21 cellular contexts compared by ENCODE assay signal in genomic region chr4:170804930-170805329, GRCh38.
DNase-seq lines count a peak whose midpoint lies in the region; FAIRE-seq and TF ChIP-seq lines count a peak whose summit lies in the region.
"Had no signal": no experiment of that assay in that cellular context is flagged by ENCODE, and none has a peak within 500 bp of the region (broad histone marks: within the 10 kb centered on the region; RNA-seq: fewer than 3 reads in every experiment).

No MANE protein-coding gene starts in this region.

- peak; percentile 8 for DNase-seq in D341Med (ENCODE audit: low spot score)
- DNase-seq in H1 (ENCODE audit: low read depth in 1 of 2, low spot score in 2 of 2), result no peak
- DNase-seq in mesenchymal stem cell, result no peak
- no peak for DNase-seq in NCI-H2029 (lab: John Stamatoyannopoulos, UW)
- no peak for DNase-seq in SK-N-SH
- DNase-seq in NCI-H187 treated with DMSO at 0.1 percent for 48 hours (lab: John Stamatoyannopoulos, UW), result no peak
- DNase-seq: CD4-positive, CD25-positive, alpha-beta regulatory T cell; CD8-positive, alpha-beta T cell; DMS 273 treated with DMSO at 0.1 percent for 48 hours; DMS79; EL; GDM1; GM23248 had no signal

- H3K23me2 ChIP-seq in H1 (ENCODE audit: low read depth, low read length), result no peaks in the 10 kb centered on the region

- FAIRE-seq in H1 (lab: Jason Lieb, UNC), result no peak
- FAIRE-seq: A204.1, D721Med, GM12878, GM19239 had no signal

- H2BK12ac ChIP-seq in H1 (ENCODE audit: low read depth, low read length), result no peak overlapping the region
- H2BK12ac ChIP-seq in mesenchymal stem cell (ENCODE audit: low read length in 2 of 2), result no peak overlapping the region

- H3K9ac ChIP-seq in H1 (replicated peaks in 1 of 4; ENCODE audit: extremely low read depth in 1 of 4, low read depth in 3 of 4, low read length in 3 of 4) (no peak overlapping the region), mesenchymal stem cell (ENCODE audit: low read length) (no peak overlapping the region), SK-N-SH (no peak overlapping the region)
- H3K9ac ChIP-seq: BLaER1, GM23248 had no signal

- H2BK120ac ChIP-seq in H1 (replicated peaks; ENCODE audit: low read depth, low read length) (no peak overlapping the region), mesenchymal stem cell (ENCODE audit: low read depth, low read length) (no peak overlapping the region)

- H4K8ac ChIP-seq in H1 (ENCODE audit: extremely low read depth, insufficient read depth, low read length) (no peak overlapping the region), mesenchymal stem cell (ENCODE audit: low read length) (peak overlapping the region; percentile 13)

- H2BK5ac ChIP-seq in H1 (ENCODE audit: low read depth, low read length) (no peak overlapping the region), mesenchymal stem cell (ENCODE audit: low read depth, low read length, poor library complexity, severe bottlenecking) (no peak overlapping the region)

- POLR2A ChIA-PET in H1 (lab: Charles Lee; ENCODE audit: partially characterized antibody) (no interaction called here), SK-N-SH (lab: Yijun Ruan, JAX) (no interaction called here)

- no peaks in the 10 kb centered on the region for H3K9me3 ChIP-seq in H1 (ENCODE audit: insufficient read depth in 2 of 2, low read depth in 1 of 2, low read length in 1 of 2)
- H3K9me3 ChIP-seq in mesenchymal stem cell (ENCODE audit: control insufficient read depth, low read length), result no peaks in the 10 kb centered on the region
- no peaks in the 10 kb centered on the region; the same call in 1 of the 2 replicates for H3K9me3 ChIP-seq in SK-N-SH
- H3K9me3 ChIP-seq: BLaER1, Caco-2 had no signal

- no peak for TF ChIP-seq RAD21 in H1 (IDR thresholded peaks at IDR 0.05 in 1 of 2, conservative IDR thresholded peaks at IDR 0.05 in 1 of 2; ENCODE audit: low read depth in 2 of 2, low read length in 2 of 2)
- no peak for TF ChIP-seq RAD21 in SK-N-SH (IDR thresholded peaks at IDR 0.05; ENCODE audit: low read length)

- CTCF ChIA-PET in H1 (lab: Charles Lee; ENCODE audit: partially characterized antibody) (no interaction called here), SK-N-SH (lab: Yijun Ruan, JAX) (no interaction called here)

- H3K23ac ChIP-seq in H1 (ENCODE audit: insufficient read length), result no peak overlapping the region
- H3K23ac ChIP-seq in mesenchymal stem cell (ENCODE audit: low read length in 2 of 2), result no peak overlapping the region

- H3K79me1 ChIP-seq in H1 (ENCODE audit: low read depth, low read length), result no peaks in the 10 kb centered on the region
- H3K79me1 ChIP-seq in mesenchymal stem cell (replicated peaks; ENCODE audit: low read length, poor library complexity, severe bottlenecking), result no peaks in the 10 kb centered on the region

- H3K14ac ChIP-seq in H1 (ENCODE audit: insufficient read length) (no peak overlapping the region), mesenchymal stem cell (ENCODE audit: low read length in 2 of 2) (no peak overlapping the region)

- peak overlapping the region; percentile 76; the same call in 1 of the 2 replicates for H2AFZ ChIP-seq in H1 (ENCODE audit: low read length)
- no peak overlapping the region for H2AFZ ChIP-seq in mesenchymal stem cell (ENCODE audit: low read depth, low read length)
- H2AFZ ChIP-seq in SK-N-SH (ENCODE audit: low read depth), result no peak overlapping the region
- H2AFZ ChIP-seq: GM23248 had no signal

- H3K4me2 ChIP-seq in H1 (ENCODE audit: insufficient read depth in 1 of 2, low read depth in 2 of 2, low read length in 2 of 2) (no peak overlapping the region), mesenchymal stem cell (ENCODE audit: low read length, poor library complexity, severe bottlenecking) (peak overlapping the region; percentile 6), SK-N-SH (no peak overlapping the region)
- H3K4me2 ChIP-seq: BLaER1 had no signal

- TF ChIP-seq POLR2A in H1 (IDR thresholded peaks at IDR 0.05; ENCODE audit: control extremely low read depth in 1 of 2, low read depth in 2 of 2, low read length in 2 of 2), result no peak

- no peak overlapping the region for H2BK20ac ChIP-seq in H1 (ENCODE audit: low read length)

- H4K91ac ChIP-seq in H1 (replicated peaks; ENCODE audit: insufficient read length, low read length) (no peak overlapping the region), mesenchymal stem cell (ENCODE audit: low read length) (peak overlapping the region; percentile 7)

- no peaks in the 10 kb centered on the region for H3F3A ChIP-seq in SK-N-SH (replicated peaks; ENCODE audit: insufficient read depth)

- H4K20me1 ChIP-seq in H1 (replicated peaks in 1 of 2; ENCODE audit: control insufficient read depth in 1 of 2, insufficient read depth in 2 of 2, low read length in 2 of 2) (no peaks in the 10 kb centered on the region), SK-N-SH (ENCODE audit: insufficient read depth) (no peaks in the 10 kb centered on the region)
- H4K20me1 ChIP-seq: BLaER1 had no signal

- H3K56ac ChIP-seq in H1 (replicated peaks; ENCODE audit: insufficient read length, low read depth, low read length), result no peak overlapping the region

- H3K18ac ChIP-seq in H1 (ENCODE audit: extremely low read depth, low read length) (no peak overlapping the region), mesenchymal stem cell (ENCODE audit: low read depth in 1 of 2, low read length in 2 of 2) (no peak overlapping the region)

- TF ChIP-seq CTCF in H1 (IDR thresholded peaks at IDR 0.05; ENCODE audit: control extremely low read depth in 1 of 3, insufficient read depth in 1 of 3, low read depth in 1 of 3, low read length in 3 of 3) (no peak), SK-N-SH (IDR thresholded peaks at IDR 0.05) (no peak)

- H2AK5ac ChIP-seq in H1 (ENCODE audit: low read depth, low read length) (no peak overlapping the region), mesenchymal stem cell (ENCODE audit: low read length, severe bottlenecking) (no peak overlapping the region)

- WGBS in H1 (ENCODE audit: extremely low coverage in 1 of 2, insufficient coverage in 1 of 2, insufficient read length in 1 of 2, insufficient replicate concordance in 2 of 2, low coverage in 1 of 2, low lambda C conversion rate in 2 of 2, missing lambda C conversion rate in 1 of 2), 2 experiments, result 97% methylated on average over 11 of the region's 11 CpGs; no CpG with 5 or more reads in 1 of the 2 experiments
- 94% methylated on average over 11 of the region's 11 CpGs for WGBS in mesenchymal stem cell
- WGBS in SK-N-SH (ENCODE audit: low lambda C conversion rate), result 66% methylated on average over 10 of the region's 11 CpGs

- TF ChIP-seq EP300 in H1 (IDR thresholded peaks at IDR 0.05; ENCODE audit: borderline replicate concordance in 1 of 2, low read depth in 2 of 2, low read length in 2 of 2) (no peak), SK-N-SH (IDR thresholded peaks at IDR 0.05; ENCODE audit: borderline replicate concordance in 1 of 2, low read depth in 1 of 2, low read length in 1 of 2) (no peak)

- H2BK15ac ChIP-seq in H1 (ENCODE audit: low read length) (no peak overlapping the region), mesenchymal stem cell (ENCODE audit: low read depth, poor library complexity, severe bottlenecking) (no peak overlapping the region)

- H3K27ac ChIP-seq in H1 (ENCODE audit: low read depth, low read length) (no peak overlapping the region), mesenchymal stem cell (ENCODE audit: low read length, poor library complexity, severe bottlenecking) (no peak overlapping the region), SK-N-SH (ENCODE audit: low read depth in 2 of 2, low read length in 1 of 2) (no peak overlapping the region)
- H3K27ac ChIP-seq: 22Rv1, BLaER1, C4-2B, GM23248 had no signal

- H3K4me1 ChIP-seq in H1 (replicated peaks in 1 of 4; ENCODE audit: control insufficient read depth in 3 of 4, insufficient read depth in 4 of 4, low read length in 3 of 4) (no peaks in the 10 kb centered on the region), mesenchymal stem cell (ENCODE audit: control insufficient read depth, insufficient read depth, low read depth, low read length) (no peaks in the 10 kb centered on the region), SK-N-SH (ENCODE audit: control insufficient read depth in 1 of 2, insufficient read depth in 2 of 2, low read depth in 1 of 2, low read length in 1 of 2) (no peaks in the 10 kb centered on the region)
- H3K4me1 ChIP-seq: BLaER1, Caco-2 had no signal

- H3K27me3 ChIP-seq in H1 (replicated peaks in 1 of 4; ENCODE audit: control insufficient read depth in 3 of 4, extremely low read depth in 1 of 4, insufficient read depth in 3 of 4, low read length in 3 of 4), result no peaks in the 10 kb centered on the region
- H3K27me3 ChIP-seq in mesenchymal stem cell (ENCODE audit: control insufficient read depth in 1 of 2, insufficient read depth in 1 of 2, low read length in 2 of 2), result no peaks in the 10 kb centered on the region
- no peaks in the 10 kb centered on the region for H3K27me3 ChIP-seq in SK-N-SH (ENCODE audit: insufficient read depth)
- H3K27me3 ChIP-seq: BLaER1 had no signal

- no peak overlapping the region for H3K4me3 ChIP-seq in H1 (ENCODE audit: extremely low read depth in 1 of 4, insufficient read depth in 2 of 4, low read depth in 3 of 4, low read length in 4 of 4)
- peak overlapping the region in 1 of 2 experiments; percentile 39 for H3K4me3 ChIP-seq in mesenchymal stem cell (ENCODE audit: insufficient read depth in 1 of 2, low read depth in 1 of 2, low read length in 2 of 2)
- H3K4me3 ChIP-seq in SK-N-SH (ENCODE audit: low read depth in 2 of 2, low read length in 1 of 2), result no peak overlapping the region
- H3K4me3 ChIP-seq: BLaER1, GM12878, GM23248 had no signal

- no peaks in the 10 kb centered on the region for H3K9me2 ChIP-seq in SK-N-SH

- no peaks in the 10 kb centered on the region for H3K36me3 ChIP-seq in H1 (ENCODE audit: control insufficient read depth in 2 of 4, insufficient read depth in 4 of 4, low read length in 3 of 4)
- H3K36me3 ChIP-seq in mesenchymal stem cell (ENCODE audit: control insufficient read depth in 1 of 2, insufficient read depth in 2 of 2, low read depth in 1 of 2, low read length in 2 of 2), result no peaks in the 10 kb centered on the region
- no peaks in the 10 kb centered on the region for H3K36me3 ChIP-seq in SK-N-SH (replicated peaks in 1 of 2; ENCODE audit: control insufficient read depth in 1 of 2, insufficient read depth in 2 of 2, low read length in 1 of 2)
- H3K36me3 ChIP-seq: BLaER1 had no signal

- H3K4ac ChIP-seq in H1 (replicated peaks; ENCODE audit: insufficient read length, low read depth, low read length) (no peak overlapping the region), mesenchymal stem cell (ENCODE audit: low read depth in 1 of 2, low read length in 2 of 2) (no peak overlapping the region)

- no peak overlapping the region for H4K5ac ChIP-seq in H1 (ENCODE audit: insufficient read length, low read depth, low read length)

- H3K79me2 ChIP-seq in H1 (ENCODE audit: control insufficient read depth in 1 of 2, insufficient read depth in 2 of 2, low read length in 2 of 2), result no peaks in the 10 kb centered on the region
- H3K79me2 ChIP-seq in SK-N-SH (ENCODE audit: insufficient read depth), result no peaks in the 10 kb centered on the region

TF ChIP-seq in H1, 55 proteins besides CTCF, POLR2A, EP300 and RAD21 (continues in another document):
- TF ChIP-seq CREB1 (IDR thresholded peaks at IDR 0.05) (no peak), SIRT6 (IDR thresholded peaks at IDR 0.05; ENCODE audit: low read length) (no peak)
